In genomic region chrX:71998836-71999509, GRCh38 we compare ENCODE assay signal across 8 cellular contexts.
DNase-seq lines count a peak whose midpoint lies in the region; ATAC-seq and TF ChIP-seq lines count a peak whose summit lies in the region.

No MANE protein-coding gene starts in this region.

- no peaks in the 10 kb centered on the region for H3K27me3 ChIP-seq in CD8-positive, alpha-beta T cell (ENCODE audit: insufficient read depth, low read length)
- peaks cover 6% of the 10 kb centered on the region for H3K27me3 ChIP-seq in adipocyte (replicated peaks; ENCODE audit: control insufficient read depth, insufficient read depth, low read length)

- ATAC-seq in CD8-positive, alpha-beta T cell = peak; percentile 55
- peak; percentile 71 for ATAC-seq in GM18909 (IDR thresholded peaks at IDR 0.05; ENCODE audit: poor library complexity, unreplicated experiment)
- peak; percentile 62 for ATAC-seq in stimulated activated effector memory CD8-positive, alpha-beta T cell treated with anti-CD3 and anti-CD28 coated beads, Interleukin-12 subunit alpha, Interleukin-12 subunit beta, amount 100 ng/mL, for 72 hours
- no peak for ATAC-seq in HG02981 (IDR thresholded peaks at IDR 0.05; ENCODE audit: unreplicated experiment)
- ATAC-seq in GM21619 (IDR thresholded peaks at IDR 0.05; ENCODE audit: unreplicated experiment) = no peak

- no peaks in the 10 kb centered on the region for H3K9me3 Mint-ChIP-seq in CD8-positive, alpha-beta T cell
- no peaks in the 10 kb centered on the region for H3K9me3 Mint-ChIP-seq in stimulated activated effector memory CD8-positive, alpha-beta T cell treated with anti-CD3 and anti-CD28 coated beads, Interleukin-12 subunit alpha, Interleukin-12 subunit beta, amount 100 ng/mL, for 72 hours

- H3K9me3 ChIP-seq in CD8-positive, alpha-beta T cell (ENCODE audit: low read length) = no peaks in the 10 kb centered on the region
- no peaks in the 10 kb centered on the region for H3K9me3 ChIP-seq in adipocyte (ENCODE audit: control insufficient read depth, low read length)

- no peak overlapping the region for H3K9ac ChIP-seq in adipocyte (ENCODE audit: low read length)

- POLR2A ChIA-PET in CD8-positive, alpha-beta T cell (lab: Charles Lee) = interaction anchor here (0.7 kb wide), 1 partner anchor 8 kb away, joined by 3 read pairs; no protein-coding TSS in a partner anchor

- H3K4me3 Mint-ChIP-seq in CD8-positive, alpha-beta T cell = no peak overlapping the region
- no peak overlapping the region for H3K4me3 Mint-ChIP-seq in stimulated activated effector memory CD8-positive, alpha-beta T cell treated with anti-CD3 and anti-CD28 coated beads, Interleukin-12 subunit alpha, Interleukin-12 subunit beta, amount 100 ng/mL, for 72 hours

- CTCF ChIA-PET in CD8-positive, alpha-beta T cell (lab: Charles Lee) = interaction anchor here (0.7 to 2.9 kb wide), 9 partner anchors 8 to 143 kb away, joined by 3 to 38 read pairs (median 3); no protein-coding TSS in a partner anchor

- no peaks in the 10 kb centered on the region for H3K4me1 ChIP-seq in CD8-positive, alpha-beta T cell (ENCODE audit: insufficient read depth, low read length)
- peaks cover 16% of the 10 kb centered on the region for H3K4me1 ChIP-seq in adipocyte (ENCODE audit: control insufficient read depth, insufficient read depth, low read length)

- H3K27ac Mint-ChIP-seq in CD8-positive, alpha-beta T cell = no peak overlapping the region
- H3K27ac Mint-ChIP-seq in stimulated activated effector memory CD8-positive, alpha-beta T cell treated with anti-CD3 and anti-CD28 coated beads, Interleukin-12 subunit alpha, Interleukin-12 subunit beta, amount 100 ng/mL, for 72 hours = no peak overlapping the region

- H3K4me1 Mint-ChIP-seq in CD8-positive, alpha-beta T cell (ENCODE audit: low read depth) = peaks cover 7% of the 10 kb centered on the region
- peaks cover 21% of the 10 kb centered on the region for H3K4me1 Mint-ChIP-seq in stimulated activated effector memory CD8-positive, alpha-beta T cell treated with anti-CD3 and anti-CD28 coated beads, Interleukin-12 subunit alpha, Interleukin-12 subunit beta, amount 100 ng/mL, for 72 hours

- H3K36me3 Mint-ChIP-seq in CD8-positive, alpha-beta T cell = no peaks in the 10 kb centered on the region
- no peaks in the 10 kb centered on the region for H3K36me3 Mint-ChIP-seq in stimulated activated effector memory CD8-positive, alpha-beta T cell treated with anti-CD3 and anti-CD28 coated beads, Interleukin-12 subunit alpha, Interleukin-12 subunit beta, amount 100 ng/mL, for 72 hours

- peak; percentile 59 for TF ChIP-seq CTCF in CD8-positive, alpha-beta T cell (IDR thresholded peaks at IDR 0.05)

- DNase-seq in CD8-positive, alpha-beta T cell = peak in 5 of 7 experiments; percentile 14 to 60 (median 36)
- DNase-seq in NOMO-1 (lab: John Stamatoyannopoulos, UW; ENCODE audit: unreplicated experiment in 2 of 2) (peak; percentile 21 to 33), adipocyte (ENCODE audit: low read depth) (peak; percentile 71), iris pigment epithelial cell (ENCODE audit: low read depth) (peak; percentile 16)
- peak in 1 of 2 donors; percentile 53 for DNase-seq in stimulated activated effector memory CD8-positive, alpha-beta T cell treated with anti-CD3 and anti-CD28 coated beads, Interleukin-12 subunit alpha, Interleukin-12 subunit beta, amount 100 ng/mL, for 72 hours (ENCODE audit: low spot score in 2 of 2)

- no peaks in the 10 kb centered on the region for H3K36me3 ChIP-seq in CD8-positive, alpha-beta T cell (ENCODE audit: insufficient read depth, low read length)
- no peaks in the 10 kb centered on the region for H3K36me3 ChIP-seq in adipocyte (ENCODE audit: control insufficient read depth, insufficient read depth, low read length, severe bottlenecking)

- H3K27me3 Mint-ChIP-seq in CD8-positive, alpha-beta T cell (ENCODE audit: low read depth) = peaks cover 5% of the 10 kb centered on the region

- H3K4me3 ChIP-seq in CD8-positive, alpha-beta T cell (ENCODE audit: low read depth, low read length) = no peak overlapping the region
- no peak overlapping the region for H3K4me3 ChIP-seq in adipocyte (ENCODE audit: low read length)

- H3K27ac ChIP-seq in CD8-positive, alpha-beta T cell (ENCODE audit: low read depth, low read length) = no peak overlapping the region

- intact Hi-C loops in CD8-positive, alpha-beta T cell (cut with DNase I, micrococcal nuclease) = loop anchor here (1.0 kb wide), 2 partner anchors 127 to 278 kb away; partner anchors contain the start of gene RPS4X (in 1 of the 2)

Comparison
In these comparisons a context has a peak if more than half of its experiments do, and no peak if none do; other contexts are left out.
1. ATAC-seq: peak in CD8-positive, alpha-beta T cell (single experiment), GM18909 (single experiment) and stimulated activated effector memory CD8-positive, alpha-beta T cell treated with anti-CD3 and anti-CD28 coated beads, Interleukin-12 subunit alpha, Interleukin-12 subunit beta, amount 100 ng/mL, for 72 hours (single experiment); none in HG02981 (single experiment) and GM21619 (single experiment).